ENCODE assay signal across 16 cellular contexts in genomic region chr2:168328421-168328820, GRCh38.
"Had no signal": no experiment of that assay in that cellular context is flagged by ENCODE, and none has a peak within 500 bp of the region (broad histone marks: within the 10 kb centered on the region; RNA-seq: fewer than 3 reads in every experiment).

No MANE protein-coding gene starts in this region.

- H3K27me3 ChIP-seq: hepatocyte, pancreas, right atrium auricular region had no signal

- H3K79me2 ChIP-seq: hepatocyte had no signal

- ATAC-seq: foreskin keratinocyte; left ventricle myocardium superior; pancreas; psoas muscle; stimulated activated naive CD8-positive, alpha-beta T cell treated with anti-CD3 and anti-CD28 coated beads, Interleukin-15, Interleukin-2, amounts not matched to agents 100 U/mL and 50 U/mL, for 24 hours had no signal

- H3K4me2 ChIP-seq: hepatocyte had no signal

- H3K4me3 ChIP-seq: hepatocyte, pancreas, psoas muscle, right atrium auricular region, spleen had no signal

- H2AFZ ChIP-seq: hepatocyte had no signal

- FAIRE-seq: pancreas had no signal

- H3K9me3 ChIP-seq: pancreas had no signal

- H3K27ac ChIP-seq: foreskin keratinocyte, hepatocyte, pancreas, psoas muscle, right atrium auricular region, spleen had no signal

- H3K36me3 ChIP-seq: pancreas, right atrium auricular region, spleen had no signal

- DNase-seq: activated CD4-positive, alpha-beta T cell treated with anti-CD3 and anti-CD28 coated beads, Interleukin-2, amount 50 U/mL, for 48 hours; activated naive CD4-positive, alpha-beta T cell treated with anti-CD3 and anti-CD28 coated beads for 36 hours; activated T-cell treated with anti-CD3 and anti-CD28 coated beads, Interleukin-2, amount 50 U/mL, for 48 hours; effector CD4-positive, alpha-beta T cell; erythroblast; foreskin keratinocyte; left ventricle myocardium superior; mammary epithelial cell; pancreas; psoas muscle; spleen; stimulated activated CD4-positive, alpha-beta T cell treated with anti-CD3 and anti-CD28 coated beads, Interleukin-4, amount 100 ng/mL, for 24 hours; stimulated activated naive CD8-positive, alpha-beta T cell treated with anti-CD3 and anti-CD28 coated beads, Interleukin-15, Interleukin-2, amounts not matched to agents 100 U/mL and 50 U/mL, for 24 hours; T-helper 2 cell had no signal

- H3K4me1 ChIP-seq: foreskin keratinocyte, pancreas, psoas muscle, right atrium auricular region, spleen had no signal
